Comparison of ENCODE assay signal across 8 cellular contexts in genomic region chr1:248924696-248925532, GRCh38. TPM values are rescaled to one million over a fixed set of nuclear protein-coding genes. Genes with fewer than 3 reads are reported as not detected.
DNase-seq lines count a peak whose midpoint lies in the region; ATAC-seq and TF ChIP-seq lines count a peak whose summit lies in the region.

No MANE protein-coding gene starts in this region.

- CTCF ChIA-PET in CD8-positive, alpha-beta memory T cell (lab: Charles Lee): interaction anchor here (1.0 kb wide), 1 partner anchor 99 kb away, joined by 3 read pairs; the partner anchor contains the start of gene SH3BP5L
- CTCF ChIA-PET in activated CD4-positive, alpha-beta memory T cell treated with anti-CD3 and anti-CD28 coated beads for 36 hours (lab: Charles Lee): interaction anchor here (0.6 to 1.5 kb wide), 4 partner anchors 11 to 232 kb away, joined by 3 to 4 read pairs (median 3); partner anchors contain the start of gene ZNF692

- ATAC-seq in GM19043 (IDR thresholded peaks at IDR 0.05; ENCODE audit: low read depth, unreplicated experiment): peak; percentile 85
- peak; percentile 95 for ATAC-seq in HG03159 (IDR thresholded peaks at IDR 0.05; ENCODE audit: unreplicated experiment)

- H3K4me1 ChIP-seq in CD8-positive, alpha-beta memory T cell (ENCODE audit: insufficient read depth, low read length): peaks cover 17% of the 10 kb centered on the region

- peaks cover 15 to 26% (median 22%) of the 10 kb centered on the region in 3 donors for H3K4me1 Mint-ChIP-seq in CD8-positive, alpha-beta memory T cell
- peaks cover 22% of the 10 kb centered on the region for H3K4me1 Mint-ChIP-seq in activated CD4-positive, alpha-beta memory T cell treated with anti-CD3 and anti-CD28 coated beads for 36 hours (ENCODE audit: low read depth)
- peaks cover 38% of the 10 kb centered on the region for H3K4me1 Mint-ChIP-seq in nephron

- no peak overlapping the region for H3K4me3 ChIP-seq in CD8-positive, alpha-beta memory T cell (ENCODE audit: low read length)
- no peak overlapping the region for H3K4me3 ChIP-seq in epithelial cell of proximal tubule (ENCODE audit: low read depth, low read length)

- H3K9me3 Mint-ChIP-seq in CD8-positive, alpha-beta memory T cell: no peaks in the 10 kb centered on the region
- no peaks in the 10 kb centered on the region for H3K9me3 Mint-ChIP-seq in activated CD4-positive, alpha-beta memory T cell treated with anti-CD3 and anti-CD28 coated beads for 36 hours
- H3K9me3 Mint-ChIP-seq in nephron: no peaks in the 10 kb centered on the region

- peak; percentile 25 to 69 (median 59) for DNase-seq in CD8-positive, alpha-beta memory T cell
- DNase-seq in NCI-H446 treated with DMSO at 0.1 percent for 48 hours (lab: John Stamatoyannopoulos, UW) (peak; percentile 15), epithelial cell of proximal tubule (ENCODE audit: low read depth) (no peak), NCI-H524 treated with DMSO at 0.1 percent for 48 hours (lab: John Stamatoyannopoulos, UW) (no peak)
- DNase-seq in activated CD4-positive, alpha-beta memory T cell treated with anti-CD3 and anti-CD28 coated beads for 36 hours: peak; percentile 75

- no peaks in the 10 kb centered on the region for H3K9me3 ChIP-seq in CD8-positive, alpha-beta memory T cell (ENCODE audit: low read length)

- TF ChIP-seq CTCF in epithelial cell of proximal tubule (conservative IDR thresholded peaks at IDR 0.05; ENCODE audit: low read depth, low read length) (peak; percentile 78), nephron (IDR thresholded peaks at IDR 0.05; ENCODE audit: unreplicated experiment in 3 of 3) (peak; percentile 55 to 71 (median 66))

- H3K27me3 Mint-ChIP-seq in CD8-positive, alpha-beta memory T cell: no peaks in the 10 kb centered on the region
- H3K27me3 Mint-ChIP-seq in activated CD4-positive, alpha-beta memory T cell treated with anti-CD3 and anti-CD28 coated beads for 36 hours: no peaks in the 10 kb centered on the region
- no peaks in the 10 kb centered on the region for H3K27me3 Mint-ChIP-seq in nephron (ENCODE audit: low read depth)

- no peaks in the 10 kb centered on the region for H3K36me3 ChIP-seq in CD8-positive, alpha-beta memory T cell (ENCODE audit: insufficient read depth, low read length)

- H3K27me3 ChIP-seq in CD8-positive, alpha-beta memory T cell (ENCODE audit: insufficient read depth, low read length, poor library complexity, severe bottlenecking): no peaks in the 10 kb centered on the region

- no peak overlapping the region for H3K27ac ChIP-seq in CD8-positive, alpha-beta memory T cell (ENCODE audit: low read depth, low read length)

- peak overlapping the region in 6 of 7 donors; percentile 35 to 70 (median 53) for H3K4me3 Mint-ChIP-seq in CD8-positive, alpha-beta memory T cell
- peak overlapping the region; percentile 28 for H3K4me3 Mint-ChIP-seq in activated CD4-positive, alpha-beta memory T cell treated with anti-CD3 and anti-CD28 coated beads for 36 hours
- no peak overlapping the region for H3K4me3 Mint-ChIP-seq in nephron

- intact Hi-C loops in activated CD4-positive, alpha-beta memory T cell treated with anti-CD3 and anti-CD28 coated beads for 36 hours (cut with micrococcal nuclease): loop anchor here (1.0 kb wide), 1 partner anchor 19 kb away; the partner anchor contains the start of gene PGBD2

- POLR2A ChIA-PET in CD8-positive, alpha-beta memory T cell (lab: Charles Lee): no interaction called here
- POLR2A ChIA-PET in activated CD4-positive, alpha-beta memory T cell treated with anti-CD3 and anti-CD28 coated beads for 36 hours (lab: Charles Lee): no interaction called here

- peaks cover 0 to 26% (median 9%) of the 10 kb centered on the region in 3 donors for H3K36me3 Mint-ChIP-seq in CD8-positive, alpha-beta memory T cell
- no peaks in the 10 kb centered on the region for H3K36me3 Mint-ChIP-seq in activated CD4-positive, alpha-beta memory T cell treated with anti-CD3 and anti-CD28 coated beads for 36 hours
- H3K36me3 Mint-ChIP-seq in nephron (ENCODE audit: low read depth): peaks cover 30% of the 10 kb centered on the region

- peak overlapping the region; percentile 2 to 89 (median 46) for H3K27ac Mint-ChIP-seq in CD8-positive, alpha-beta memory T cell
- peak overlapping the region; percentile 59 for H3K27ac Mint-ChIP-seq in activated CD4-positive, alpha-beta memory T cell treated with anti-CD3 and anti-CD28 coated beads for 36 hours
- H3K27ac Mint-ChIP-seq in nephron: peak overlapping the region in 1 of 3 experiments; percentile 18

RNA-seq across cellular contexts. Expression of gene PGBD2, which starts 18.9 kb away (rescaled TPM):
- total RNA-seq in CD8-positive, alpha-beta memory T cell: 1 to 10 TPM; 7.0 to 8.1 TPM
- polyA plus RNA-seq in CD8-positive, alpha-beta memory T cell: 13.7 TPM
- 1 to 10 TPM; 4.2 to 4.3 TPM for total RNA-seq in activated CD4-positive, alpha-beta memory T cell treated with anti-CD3 and anti-CD28 coated beads for 36 hours
- 2.3 and 2.7 TPM in 2 replicates for total RNA-seq in epithelial cell of proximal tubule

Comparison
In these comparisons a context has a peak if more than half of its experiments do, and no peak if none do; other contexts are left out.
1. DNase-seq: peak in CD8-positive, alpha-beta memory T cell (5 of 5), NCI-H446 treated with DMSO at 0.1 percent for 48 hours (single experiment) and activated CD4-positive, alpha-beta memory T cell treated with anti-CD3 and anti-CD28 coated beads for 36 hours (single experiment); none in epithelial cell of proximal tubule (single experiment) and NCI-H524 treated with DMSO at 0.1 percent for 48 hours (single experiment).
2. H3K4me3 Mint-ChIP-seq: peak in CD8-positive, alpha-beta memory T cell (6 of 7) and activated CD4-positive, alpha-beta memory T cell treated with anti-CD3 and anti-CD28 coated beads for 36 hours (single experiment); none in nephron (0 of 3).